21 cellular contexts compared by ENCODE assay signal in genomic region chr3:34013818-34014576, GRCh38.
DNase-seq lines count a peak whose midpoint lies in the region; ATAC-seq, FAIRE-seq and TF ChIP-seq lines count a peak whose summit lies in the region.
"Had no signal": no experiment of that assay in that cellular context is flagged by ENCODE, and none has a peak within 500 bp of the region (broad histone marks: within the 10 kb centered on the region; RNA-seq: fewer than 3 reads in every experiment).

No MANE protein-coding gene starts in this region.

- H3K27me3 ChIP-seq in endodermal cell (ENCODE audit: control insufficient read depth, insufficient read depth, low read length, poor library complexity, severe bottlenecking) (peaks cover 50% of the 10 kb centered on the region), smooth muscle cell (ENCODE audit: low read depth) (peaks cover 23% of the 10 kb centered on the region)
- H3K27me3 ChIP-seq: SJSA1 had no signal

- peak overlapping the region; percentile 19 for H3K4me2 ChIP-seq in smooth muscle cell
- H3K4me2 ChIP-seq: KMS-11 had no signal

- H3K9me3 Mint-ChIP-seq in endodermal cell, result no peaks in the 10 kb centered on the region
- H3K9me3 Mint-ChIP-seq: T-helper 1 cell treated with Interleukin-12 subunit alpha and Interleukin-12 subunit beta and Interleukin-4 antibody, amounts not matched to agents 30 μg/mL and 1 μg/mL, for 36 hours had no signal

- no peaks in the 10 kb centered on the region for H3K79me2 ChIP-seq in smooth muscle cell (ENCODE audit: low read depth)

- peak; percentile 88 for FAIRE-seq in D721Med (lab: Jason Lieb, UNC)
- FAIRE-seq: GM12891 had no signal

- peaks cover 17% of the 10 kb centered on the region for H3F3A ChIP-seq in smooth muscle cell (ENCODE audit: low read depth)

- 62% methylated on average over 5 of the region's 6 CpGs; no CpG with 5 or more reads in 1 of the 2 experiments for WGBS in endodermal cell (ENCODE audit: insufficient coverage in 1 of 2, insufficient read length in 1 of 2), 2 experiments
- WGBS in smooth muscle cell (ENCODE audit: low lambda C conversion rate), result 27% methylated on average over 6 of the region's 6 CpGs

- H3K4me3 Mint-ChIP-seq in endodermal cell, result no peak overlapping the region
- H3K4me3 Mint-ChIP-seq: B cell; CD4-positive, CD25-positive, alpha-beta regulatory T cell; T-helper 1 cell treated with Interleukin-12 subunit alpha and Interleukin-12 subunit beta and Interleukin-4 antibody, amounts not matched to agents 30 μg/mL and 1 μg/mL, for 36 hours had no signal

- no peak overlapping the region for H3K27ac Mint-ChIP-seq in endodermal cell
- H3K27ac Mint-ChIP-seq: B cell; CD4-positive, CD25-positive, alpha-beta regulatory T cell; T-helper 1 cell treated with Interleukin-12 subunit alpha and Interleukin-12 subunit beta and Interleukin-4 antibody, amounts not matched to agents 30 μg/mL and 1 μg/mL, for 36 hours had no signal

- TF ChIP-seq CTCF in D721Med (IDR thresholded peaks at IDR 0.05; ENCODE audit: insufficient read depth, missing control alignments) (no peak), endodermal cell (conservative IDR thresholded peaks at IDR 0.05) (no peak), smooth muscle cell (IDR thresholded peaks at IDR 0.05; ENCODE audit: borderline replicate concordance, insufficient read depth, poor library complexity, severe bottlenecking) (no peak)

- peaks cover 14% of the 10 kb centered on the region for H3K4me1 ChIP-seq in endodermal cell (ENCODE audit: control insufficient read depth, insufficient read depth, low read length)
- peaks cover 19% of the 10 kb centered on the region for H3K4me1 ChIP-seq in smooth muscle cell (ENCODE audit: low read depth)

- DNase-seq in D721Med (ENCODE audit: insufficient read length, low spot score) (no peak), NCI-H524 treated with DMSO at 0.1 percent for 48 hours (lab: John Stamatoyannopoulos, UW) (peak; percentile 23), endodermal cell (no peak), smooth muscle cell (lab: John Stamatoyannopoulos, UW; ENCODE audit: unreplicated experiment) (no peak), NCI-H1930 (lab: John Stamatoyannopoulos, UW) (no peak), NCI-H526 (lab: John Stamatoyannopoulos, UW) (no peak)
- DNase-seq: CD4-positive, CD25-positive, alpha-beta regulatory T cell; COR-L47; EL; NCI-H1417; NCI-H187 treated with DMSO at 0.1 percent for 48 hours; NCI-H2171 treated with DMSO at 0.1 percent for 48 hours; NCI-H446 treated with DMSO at 0.1 percent for 48 hours; NCI-H774; PC-3 had no signal

- no peak overlapping the region for H2AFZ ChIP-seq in smooth muscle cell (ENCODE audit: low read depth)

- H3K9me3 ChIP-seq in endodermal cell (ENCODE audit: control insufficient read depth, low read length) (peaks cover 9% of the 10 kb centered on the region), smooth muscle cell (replicated peaks; ENCODE audit: low read depth) (no peaks in the 10 kb centered on the region)
- H3K9me3 ChIP-seq: SJSA1 had no signal

- no peaks in the 10 kb centered on the region for H3K36me3 ChIP-seq in endodermal cell (ENCODE audit: control insufficient read depth, insufficient read depth, low read length)
- no peaks in the 10 kb centered on the region for H3K36me3 ChIP-seq in smooth muscle cell (ENCODE audit: low read depth)
- H3K36me3 ChIP-seq: SJSA1 had no signal

- peaks cover 68% of the 10 kb centered on the region for H3K27me3 Mint-ChIP-seq in endodermal cell (ENCODE audit: insufficient read depth)
- H3K27me3 Mint-ChIP-seq: B cell had no signal

- peaks cover 39% of the 10 kb centered on the region for H3K4me1 Mint-ChIP-seq in endodermal cell

- H3K4me3 ChIP-seq in endodermal cell (ENCODE audit: low read length) (peak overlapping the region; percentile 1), smooth muscle cell (no peak overlapping the region)
- H3K4me3 ChIP-seq: SJSA1 had no signal

- no peaks in the 10 kb centered on the region for H3K36me3 Mint-ChIP-seq in endodermal cell (ENCODE audit: low read depth)
- H3K36me3 Mint-ChIP-seq: CD4-positive, CD25-positive, alpha-beta regulatory T cell had no signal

- H3K27ac ChIP-seq in endodermal cell (ENCODE audit: low read depth, low read length), result no peak overlapping the region
- H3K27ac ChIP-seq in smooth muscle cell (ENCODE audit: low read depth), result no peak overlapping the region
- H3K27ac ChIP-seq: KMS-11, SJSA1 had no signal

- no peak overlapping the region for H3K9ac ChIP-seq in endodermal cell (ENCODE audit: extremely low read depth, low read length, poor library complexity, severe bottlenecking)
- H3K9ac ChIP-seq in smooth muscle cell (ENCODE audit: low read depth), result no peak overlapping the region
- H3K9ac ChIP-seq: KMS-11 had no signal

- ATAC-seq in GM21526 (IDR thresholded peaks at IDR 0.05; ENCODE audit: low FRiP score, unreplicated experiment), result no peak
- ATAC-seq: PC-3 had no signal

- peaks cover 8% of the 10 kb centered on the region for H4K20me1 ChIP-seq in smooth muscle cell (ENCODE audit: low read depth)
